6 cellular contexts compared by ENCODE assay signal in the genomic region with DNA sequence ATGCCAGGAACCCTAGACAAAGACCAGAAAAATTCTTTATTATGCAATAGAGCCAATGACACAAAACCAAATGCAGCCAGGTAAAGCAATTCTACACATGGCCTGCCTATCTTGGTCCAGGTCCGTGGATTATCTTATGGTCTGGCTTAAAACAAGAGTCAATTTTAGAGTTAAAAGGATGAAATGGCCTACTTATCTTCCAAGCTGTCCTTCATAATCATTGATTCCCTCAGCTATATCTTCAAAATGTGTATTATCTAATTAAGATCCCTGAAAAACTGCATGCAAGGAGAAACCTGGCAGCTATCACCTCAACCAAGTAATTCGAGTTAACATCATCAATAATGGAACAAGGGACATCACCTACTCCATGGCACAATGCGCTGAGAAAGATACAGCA.
"Had no signal": no experiment of that assay in that cellular context is flagged by ENCODE, and none has a peak within 500 bp of the region (broad histone marks: within the 10 kb centered on the region; RNA-seq: fewer than 3 reads in every experiment).

No MANE protein-coding gene starts in this region.

- DNase-seq: GM23248, GOT3, H7, H9, HCEC 1CT, HFFc6 had no signal
